12 cellular contexts compared by ENCODE assay signal in genomic region chr5:110852053-110852452, GRCh38.
DNase-seq lines count a peak whose midpoint lies in the region; ATAC-seq and TF ChIP-seq lines count a peak whose summit lies in the region.
"Had no signal": no experiment of that assay in that cellular context is flagged by ENCODE, and none has a peak within 500 bp of the region (broad histone marks: within the 10 kb centered on the region; RNA-seq: fewer than 3 reads in every experiment).

No MANE protein-coding gene starts in this region.

- peak overlapping the region; percentile 61 for H3K4me2 ChIP-seq in Loucy (ENCODE audit: low read depth, low read length, poor library complexity, severe bottlenecking)

- H3K36me3 ChIP-seq in Loucy (ENCODE audit: insufficient read depth, low read length) (no peaks in the 10 kb centered on the region), prostate gland (no peaks in the 10 kb centered on the region)

- H3K27ac ChIP-seq in prostate gland: no peak overlapping the region

- peak overlapping the region; percentile 67 for H2AFZ ChIP-seq in Loucy (ENCODE audit: low read length)

- H3K27me3 ChIP-seq in Loucy (ENCODE audit: insufficient read depth, low read length, poor library complexity, severe bottlenecking) (no peaks in the 10 kb centered on the region), prostate gland (replicated peaks; ENCODE audit: insufficient read depth) (no peaks in the 10 kb centered on the region)

- H3K4me1 ChIP-seq in Loucy (ENCODE audit: insufficient read depth, low read length, poor library complexity, severe bottlenecking) (peaks cover 13% of the 10 kb centered on the region), prostate gland (replicated peaks) (no peaks in the 10 kb centered on the region)

- intact Hi-C loops in prostate gland (cut with DNase I): no loop called here

- DNase-seq in prostate gland (ENCODE audit: low spot score): no peak
- no peak for DNase-seq in germinal center (ENCODE audit: low spot score)
- no peak for DNase-seq in activated naive CD4-positive, alpha-beta T cell treated with Interleukin-2 at 50 U/mL for 16 hours
- DNase-seq in activated CD4-positive, CD25-positive, alpha-beta regulatory T cell treated with anti-CD3 and anti-CD28 coated beads, Interleukin-2, amount 50 U/mL, for 72 hours: no peak
- DNase-seq: activated CD8-positive, alpha-beta T cell treated with anti-CD3 and anti-CD28 coated beads for 36 hours; GF-D8; NCI-H748 treated with DMSO at 0.1 percent for 48 hours; T-cell had no signal

- ATAC-seq in GM18508 (IDR thresholded peaks at IDR 0.05; ENCODE audit: insufficient read depth, unreplicated experiment): peak; percentile 86
- peak; percentile 98 for ATAC-seq in GM21360 (IDR thresholded peaks at IDR 0.05; ENCODE audit: unreplicated experiment)
- ATAC-seq in HG02981 (IDR thresholded peaks at IDR 0.05; ENCODE audit: unreplicated experiment): peak; percentile 97
- ATAC-seq: activated CD8-positive, alpha-beta T cell treated with anti-CD3 and anti-CD28 coated beads for 36 hours; T-cell had no signal

- no peaks in the 10 kb centered on the region for H3K9me2 ChIP-seq in Loucy (replicated peaks; ENCODE audit: low read depth, low read length)

- H3K9ac ChIP-seq in Loucy (ENCODE audit: low read depth, low read length, poor library complexity, severe bottlenecking): no peak overlapping the region

- TF ChIP-seq CTCF in Loucy (conservative IDR thresholded peaks at IDR 0.05; ENCODE audit: low read length) (no peak), prostate gland (IDR thresholded peaks at IDR 0.05) (no peak)

- H4K20me1 ChIP-seq in Loucy (ENCODE audit: insufficient read depth, low read length, poor library complexity, severe bottlenecking): no peaks in the 10 kb centered on the region

- peak overlapping the region; percentile 9 for H3K4me3 ChIP-seq in Loucy (ENCODE audit: low read length, poor library complexity, severe bottlenecking)
- H3K4me3 ChIP-seq in prostate gland: no peak overlapping the region

- no peak for TF ChIP-seq POLR2A in prostate gland (IDR thresholded peaks at IDR 0.05)

- peaks cover 5% of the 10 kb centered on the region; the same call in 1 of the 2 replicates for H3K9me3 ChIP-seq in Loucy (ENCODE audit: insufficient read depth, low read depth, low read length)
- no peaks in the 10 kb centered on the region for H3K9me3 ChIP-seq in prostate gland

- H3F3A ChIP-seq in Loucy (ENCODE audit: low read depth): no peaks in the 10 kb centered on the region

- no peaks in the 10 kb centered on the region for H3K79me2 ChIP-seq in Loucy (ENCODE audit: insufficient read depth, low read length)
